Comparison of ENCODE assay signal across 1 cellular context in the genomic region with DNA sequence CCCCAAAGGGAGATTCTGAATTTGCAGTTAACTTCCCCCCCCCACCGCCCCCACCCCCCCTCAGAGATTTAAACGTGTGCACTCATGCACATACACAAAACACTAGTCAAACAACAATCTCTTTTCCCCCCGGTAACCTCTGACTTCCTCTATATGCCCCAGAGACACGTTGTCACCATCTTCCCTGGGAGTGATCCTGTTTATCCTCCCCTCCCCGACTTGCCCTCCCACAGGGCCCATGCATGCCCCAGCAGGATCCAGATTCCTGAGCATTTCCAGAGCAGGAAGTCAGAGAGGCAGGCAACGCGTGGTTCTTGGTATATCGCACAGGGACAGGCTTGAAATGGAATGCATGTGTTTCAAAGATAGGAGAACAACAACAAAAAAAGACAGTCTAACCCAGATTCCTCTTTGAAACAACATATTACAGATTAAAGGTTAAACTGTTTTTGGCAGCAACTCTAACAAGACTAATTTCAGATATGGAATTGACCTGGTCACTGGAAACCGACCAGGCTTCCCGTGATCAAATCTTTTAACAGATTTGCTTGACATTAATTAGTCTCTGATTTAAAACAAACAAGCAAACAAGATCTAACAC.
TF ChIP-seq lines count a peak whose summit lies in the region.

No MANE protein-coding gene starts in this region.

TF ChIP-seq in IMR-90, 13 proteins besides CTCF, POLR2A, EP300 and RAD21 (continued from another document):
- TF ChIP-seq NFE2L2 (IDR thresholded peaks at IDR 0.05; ENCODE audit: low read depth, low read length) (no peak), SMC3 (IDR thresholded peaks at IDR 0.05; ENCODE audit: low read depth, low read length) (no peak), MXI1 (IDR thresholded peaks at IDR 0.05; ENCODE audit: borderline replicate concordance, low read depth, low read length) (peak; percentile 95)
- TF ChIP-seq, protein P1, sequence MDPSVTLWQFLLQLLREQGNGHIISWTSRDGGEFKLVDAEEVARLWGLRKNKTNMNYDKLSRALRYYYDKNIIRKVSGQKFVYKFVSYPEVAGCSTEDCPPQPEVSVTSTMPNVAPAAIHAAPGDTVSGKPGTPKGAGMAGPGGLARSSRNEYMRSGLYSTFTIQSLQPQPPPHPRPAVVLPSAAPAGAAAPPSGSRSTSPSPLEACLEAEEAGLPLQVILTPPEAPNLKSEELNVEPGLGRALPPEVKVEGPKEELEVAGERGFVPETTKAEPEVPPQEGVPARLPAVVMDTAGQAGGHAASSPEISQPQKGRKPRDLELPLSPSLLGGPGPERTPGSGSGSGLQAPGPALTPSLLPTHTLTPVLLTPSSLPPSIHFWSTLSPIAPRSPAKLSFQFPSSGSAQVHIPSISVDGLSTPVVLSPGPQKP (IDR thresholded peaks at IDR 0.05; ENCODE audit: borderline replicate concordance, low read depth, low read length): no peak
TF ChIP-seq in IMR-90: peak in this region for 1.
